Comparison of ENCODE assay signal across 13 cellular contexts in genomic region chr11:20089796-20090653, GRCh38.
DNase-seq lines count a peak whose midpoint lies in the region; ATAC-seq and FAIRE-seq lines count a peak whose summit lies in the region.
"Had no signal": no experiment of that assay in that cellular context is flagged by ENCODE, and none has a peak within 500 bp of the region (broad histone marks: within the 10 kb centered on the region; RNA-seq: fewer than 3 reads in every experiment).

No MANE protein-coding gene starts in this region.

- peak overlapping the region in 5 of 11 experiments; percentile 2 to 59 (median 12); a peak in 6 of 22 replicates for H3K9ac ChIP-seq in BLaER1 treated with 17β-estradiol and CSF1 and Interleukin-3, amounts not matched to agents 10 nM and 100 nM

- peak overlapping the region; percentile 57 to 94 (median 84) for H3K4me2 ChIP-seq in BLaER1 treated with 17β-estradiol and CSF1 and Interleukin-3, amounts not matched to agents 10 nM and 100 nM

- peaks cover 0 to 13% (median 0%) of the 10 kb centered on the region in 11 experiments; a peak in 3 of 22 replicates for H3K9me3 ChIP-seq in BLaER1 treated with 17β-estradiol and CSF1 and Interleukin-3, amounts not matched to agents 10 nM and 100 nM (replicated peaks in 1 of 11)

- no peak for ATAC-seq in HG02852 (IDR thresholded peaks at IDR 0.05; ENCODE audit: unreplicated experiment)
- ATAC-seq: activated CD8-positive, alpha-beta T cell treated with anti-CD3 and anti-CD28 coated beads for 36 hours; foreskin keratinocyte had no signal

- no peaks in the 10 kb centered on the region for H3K27me3 ChIP-seq in BLaER1 treated with 17β-estradiol and CSF1 and Interleukin-3, amounts not matched to agents 10 nM and 100 nM
- H3K27me3 ChIP-seq: foreskin keratinocyte had no signal

- H3K36me3 ChIP-seq in BLaER1 treated with 17β-estradiol and CSF1 and Interleukin-3, amounts not matched to agents 10 nM and 100 nM: no peaks in the 10 kb centered on the region

- H3K4me1 ChIP-seq in BLaER1 treated with 17β-estradiol and CSF1 and Interleukin-3, amounts not matched to agents 10 nM and 100 nM: peaks cover 36 to 72% (median 64%) of the 10 kb centered on the region in 10 experiments
- H3K4me1 ChIP-seq: foreskin keratinocyte had no signal

- FAIRE-seq in islet of Langerhans (lab: Jason Lieb, UNC): peak; percentile 9
- FAIRE-seq: bronchial epithelial cell had no signal

- peak overlapping the region in 4 of 10 experiments; percentile 13 to 44 (median 20); a peak in 3 of 20 replicates for H3K4me3 ChIP-seq in BLaER1 treated with 17β-estradiol and CSF1 and Interleukin-3, amounts not matched to agents 10 nM and 100 nM

- H3K27ac ChIP-seq in BLaER1 treated with 17β-estradiol and CSF1 and Interleukin-3, amounts not matched to agents 10 nM and 100 nM: peak overlapping the region in 8 of 11 experiments; percentile 1 to 64 (median 48); a peak in 14 of 22 replicates
- H3K27ac ChIP-seq: foreskin keratinocyte had no signal

- DNase-seq in NCI-H1105 (lab: John Stamatoyannopoulos, UW): peak; percentile 48
- DNase-seq in amniotic epithelial cell (ENCODE audit: low read depth): peak; percentile 61
- no peak for DNase-seq in nucleus accumbens (lab: John Stamatoyannopoulos, UW)
- DNase-seq in activated CD4-positive, alpha-beta T cell treated with anti-CD3 and anti-CD28 coated beads for 1 hour: no peak
- no peak for DNase-seq in GDM1 (lab: John Stamatoyannopoulos, UW)
- DNase-seq: activated CD8-positive, alpha-beta T cell treated with anti-CD3 and anti-CD28 coated beads for 36 hours; CD4-positive, alpha-beta memory T cell; foreskin keratinocyte; NCI-H1436 treated with DMSO at 0.1 percent for 48 hours had no signal

- no peaks in the 10 kb centered on the region for H4K20me1 ChIP-seq in BLaER1 treated with 17β-estradiol and CSF1 and Interleukin-3, amounts not matched to agents 10 nM and 100 nM

Comparison
In these comparisons a context has a peak if more than half of its experiments do, and no peak if none do; other contexts are left out.
1. DNase-seq: peak in NCI-H1105 (single experiment) and amniotic epithelial cell (single experiment); none in nucleus accumbens (0 of 56), activated CD4-positive, alpha-beta T cell treated with anti-CD3 and anti-CD28 coated beads for 1 hour (single experiment) and GDM1 (single experiment).